Comparison of ENCODE assay signal across 1 cellular context in the genomic region with DNA sequence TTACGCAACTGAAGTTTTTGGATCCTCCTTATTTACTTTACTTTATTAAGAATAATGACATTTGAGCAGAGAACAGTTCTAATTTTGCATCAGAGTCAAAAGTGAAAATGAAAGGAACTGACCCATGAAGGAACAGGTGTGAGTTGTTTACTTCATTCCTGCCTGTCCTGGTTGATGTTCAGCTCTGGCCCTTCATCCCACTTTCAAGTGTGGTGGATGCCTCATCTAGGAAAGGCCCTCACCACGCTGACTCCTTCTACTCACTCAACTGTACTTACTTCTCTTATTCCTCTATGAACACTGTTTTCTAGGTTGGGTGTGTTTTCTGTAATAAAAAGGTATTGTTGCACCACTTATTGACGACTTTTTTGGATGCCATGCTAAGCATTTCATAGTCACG.
TF ChIP-seq lines count a peak whose summit lies in the region.

No MANE protein-coding gene starts in this region.

TF ChIP-seq in GM12878, 131 proteins besides CTCF, POLR2A, EP300 and RAD21 (continued from another document):
- TF ChIP-seq NRF1 (conservative IDR thresholded peaks at IDR 0.05; ENCODE audit: low read depth, low read length) (no peak), EED (IDR thresholded peaks at IDR 0.05; ENCODE audit: low read depth) (no peak), ZNF24 (IDR thresholded peaks at IDR 0.05) (no peak), ASH2L (IDR thresholded peaks at IDR 0.05; ENCODE audit: borderline replicate concordance, low read depth) (no peak), GATAD2B (conservative IDR thresholded peaks at IDR 0.05; ENCODE audit: low read depth) (no peak), SP1 (IDR thresholded peaks at IDR 0.05; ENCODE audit: low read depth, low read length) (no peak)
- TF ChIP-seq, protein P1, sequence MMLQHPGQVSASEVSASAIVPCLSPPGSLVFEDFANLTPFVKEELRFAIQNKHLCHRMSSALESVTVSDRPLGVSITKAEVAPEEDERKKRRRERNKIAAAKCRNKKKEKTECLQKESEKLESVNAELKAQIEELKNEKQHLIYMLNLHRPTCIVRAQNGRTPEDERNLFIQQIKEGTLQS (IDR thresholded peaks at IDR 0.05; ENCODE audit: borderline replicate concordance, extremely low read depth, low read depth, low read length) = no peak
- TF ChIP-seq, protein P2, sequence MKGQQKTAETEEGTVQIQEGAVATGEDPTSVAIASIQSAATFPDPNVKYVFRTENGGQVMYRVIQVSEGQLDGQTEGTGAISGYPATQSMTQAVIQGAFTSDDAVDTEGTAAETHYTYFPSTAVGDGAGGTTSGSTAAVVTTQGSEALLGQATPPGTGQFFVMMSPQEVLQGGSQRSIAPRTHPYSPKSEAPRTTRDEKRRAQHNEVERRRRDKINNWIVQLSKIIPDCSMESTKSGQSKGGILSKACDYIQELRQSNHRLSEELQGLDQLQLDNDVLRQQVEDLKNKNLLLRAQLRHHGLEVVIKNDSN (IDR thresholded peaks at IDR 0.05; ENCODE audit: borderline replicate concordance, extremely low read length, insufficient read depth, low read depth, low read length) = no peak
- TF ChIP-seq, protein P3, sequence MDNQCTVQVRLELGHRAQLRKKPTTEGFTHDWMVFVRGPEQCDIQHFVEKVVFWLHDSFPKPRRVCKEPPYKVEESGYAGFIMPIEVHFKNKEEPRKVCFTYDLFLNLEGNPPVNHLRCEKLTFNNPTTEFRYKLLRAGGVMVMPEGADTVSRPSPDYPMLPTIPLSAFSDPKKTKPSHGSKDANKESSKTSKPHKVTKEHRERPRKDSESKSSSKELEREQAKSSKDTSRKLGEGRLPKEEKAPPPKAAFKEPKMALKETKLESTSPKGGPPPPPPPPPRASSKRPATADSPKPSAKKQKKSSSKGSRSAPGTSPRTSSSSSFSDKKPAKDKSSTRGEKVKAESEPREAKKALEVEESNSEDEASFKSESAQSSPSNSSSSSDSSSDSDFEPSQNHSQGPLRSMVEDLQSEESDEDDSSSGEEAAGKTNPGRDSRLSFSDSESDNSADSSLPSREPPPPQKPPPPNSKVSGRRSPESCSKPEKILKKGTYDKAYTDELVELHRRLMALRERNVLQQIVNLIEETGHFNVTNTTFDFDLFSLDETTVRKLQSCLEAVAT (IDR thresholded peaks at IDR 0.05) = no peak
- TF ChIP-seq, protein P4, sequence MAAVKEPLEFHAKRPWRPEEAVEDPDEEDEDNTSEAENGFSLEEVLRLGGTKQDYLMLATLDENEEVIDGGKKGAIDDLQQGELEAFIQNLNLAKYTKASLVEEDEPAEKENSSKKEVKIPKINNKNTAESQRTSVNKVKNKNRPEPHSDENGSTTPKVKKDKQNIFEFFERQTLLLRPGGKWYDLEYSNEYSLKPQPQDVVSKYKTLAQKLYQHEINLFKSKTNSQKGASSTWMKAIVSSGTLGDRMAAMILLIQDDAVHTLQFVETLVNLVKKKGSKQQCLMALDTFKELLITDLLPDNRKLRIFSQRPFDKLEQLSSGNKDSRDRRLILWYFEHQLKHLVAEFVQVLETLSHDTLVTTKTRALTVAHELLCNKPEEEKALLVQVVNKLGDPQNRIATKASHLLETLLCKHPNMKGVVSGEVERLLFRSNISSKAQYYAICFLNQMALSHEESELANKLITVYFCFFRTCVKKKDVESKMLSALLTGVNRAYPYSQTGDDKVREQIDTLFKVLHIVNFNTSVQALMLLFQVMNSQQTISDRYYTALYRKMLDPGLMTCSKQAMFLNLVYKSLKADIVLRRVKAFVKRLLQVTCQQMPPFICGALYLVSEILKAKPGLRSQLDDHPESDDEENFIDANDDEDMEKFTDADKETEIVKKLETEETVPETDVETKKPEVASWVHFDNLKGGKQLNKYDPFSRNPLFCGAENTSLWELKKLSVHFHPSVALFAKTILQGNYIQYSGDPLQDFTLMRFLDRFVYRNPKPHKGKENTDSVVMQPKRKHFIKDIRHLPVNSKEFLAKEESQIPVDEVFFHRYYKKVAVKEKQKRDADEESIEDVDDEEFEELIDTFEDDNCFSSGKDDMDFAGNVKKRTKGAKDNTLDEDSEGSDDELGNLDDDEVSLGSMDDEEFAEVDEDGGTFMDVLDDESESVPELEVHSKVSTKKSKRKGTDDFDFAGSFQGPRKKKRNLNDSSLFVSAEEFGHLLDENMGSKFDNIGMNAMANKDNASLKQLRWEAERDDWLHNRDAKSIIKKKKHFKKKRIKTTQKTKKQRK (IDR thresholded peaks at IDR 0.05; ENCODE audit: low read depth, low read length) = no peak
